9 cellular contexts compared by ENCODE assay signal in the genomic region with DNA sequence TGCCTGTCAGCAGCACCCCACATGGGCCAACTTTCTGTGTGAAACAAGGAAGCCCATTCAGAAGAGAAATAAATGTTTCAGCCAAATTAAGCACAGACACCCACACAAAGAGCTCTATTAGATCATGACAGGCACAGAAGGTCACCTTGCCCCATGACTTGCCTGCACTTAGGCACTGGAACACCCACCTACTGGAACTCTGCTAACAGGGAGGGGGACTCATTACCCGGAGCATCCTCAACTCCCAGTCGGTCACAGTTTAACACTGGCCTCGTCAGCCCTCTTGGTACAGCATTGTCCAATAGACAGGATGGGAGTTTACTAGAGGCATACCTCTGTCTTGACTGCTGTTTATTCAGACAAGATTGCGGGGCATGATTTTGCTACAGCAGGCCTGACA. TPM values are rescaled to one million over a fixed set of nuclear protein-coding genes. Genes with fewer than 3 reads are reported as not detected.
DNase-seq lines count a peak whose midpoint lies in the region; ATAC-seq and TF ChIP-seq lines count a peak whose summit lies in the region.
"Had no signal": no experiment of that assay in that cellular context is flagged by ENCODE, and none has a peak within 500 bp of the region (broad histone marks: within the 10 kb centered on the region; RNA-seq: fewer than 3 reads in every experiment).

No MANE protein-coding gene starts in this region.

- peak; percentile 77 for DNase-seq in COLO829 (ENCODE audit: low spot score)
- DNase-seq in HL-60 (ENCODE audit: low read depth in 1 of 2, low spot score in 1 of 2) = no peak
- DNase-seq in foreskin melanocyte = peak; percentile 64
- peak; percentile 74 for DNase-seq in pons (ENCODE audit: low spot score)
- DNase-seq in NCI-H510A (lab: John Stamatoyannopoulos, UW) = no peak
- DNase-seq in erythroblast (lab: John Stamatoyannopoulos, UW) = no peak
- DNase-seq in sciatic nerve (ENCODE audit: low spot score) = no peak
- DNase-seq: DMS53, NCI-H187 had no signal

- H3K27me3 ChIP-seq in HL-60 (ENCODE audit: insufficient read depth, poor library complexity, severe bottlenecking) = no peaks in the 10 kb centered on the region

- intact Hi-C loops in sciatic nerve (cut with DNase I) = no loop called here

- no peak overlapping the region for H3K4me3 ChIP-seq in HL-60 (replicated peaks; ENCODE audit: insufficient read depth, low read length)

- TF ChIP-seq POLR2A in erythroblast (IDR thresholded peaks at IDR 0.05; ENCODE audit: low read length) = no peak

- peak overlapping the region; percentile 49; the same call in 1 of the 2 replicates for H3K27ac ChIP-seq in HL-60 (replicated peaks)

- ATAC-seq in sciatic nerve = no peak

- TF ChIP-seq CTCF in HL-60 (IDR thresholded peaks at IDR 0.05; ENCODE audit: insufficient read depth, low read length) = no peak

RNA-seq across cellular contexts. Expression of a gene that starts 31.8 kb away (rescaled TPM):
- total RNA-seq in sciatic nerve = 16.3 TPM

Comparison
In these comparisons a context has a peak if more than half of its experiments do, and no peak if none do; other contexts are left out.
1. DNase-seq: peak in COLO829 (single experiment), foreskin melanocyte (single experiment) and pons (single experiment); none in HL-60 (0 of 2), NCI-H510A (single experiment), erythroblast (0 of 2) and sciatic nerve (single experiment).